ENCODE assay signal across 8 cellular contexts in genomic region chr20:5080384-5080877, GRCh38. TPM values are rescaled to one million over a fixed set of nuclear protein-coding genes. Genes with fewer than 3 reads are reported as not detected.
A peak's percentile ranks its signal among the peaks of the same experiment; 100 is the strongest.
DNase-seq lines count a peak whose midpoint lies in the region; ATAC-seq and TF ChIP-seq lines count a peak whose summit lies in the region.

No MANE protein-coding gene starts in this region.

- no peak overlapping the region for H3K4me3 Mint-ChIP-seq in T-helper 17 cell

- no peaks in the 10 kb centered on the region for H3K27me3 Mint-ChIP-seq in T-helper 17 cell

- TF ChIP-seq CTCF in left ventricle myocardium inferior (IDR thresholded peaks at IDR 0.05; ENCODE audit: borderline replicate concordance) (no peak), thyroid gland (IDR thresholded peaks at IDR 0.05) (no peak)

- H3K4me3 ChIP-seq in left ventricle myocardium inferior (no peak overlapping the region), thyroid gland (replicated peaks in 1 of 3) (no peak overlapping the region)

- no peak for TF ChIP-seq POLR2A in thyroid gland (IDR thresholded peaks at IDR 0.05)

- H3K27me3 ChIP-seq in left ventricle myocardium inferior (ENCODE audit: low read depth) (no peaks in the 10 kb centered on the region), thyroid gland (no peaks in the 10 kb centered on the region)

- H3K4me1 ChIP-seq in left ventricle myocardium inferior (peaks cover 6% of the 10 kb centered on the region), thyroid gland (peaks cover 4 to 9% of the 10 kb centered on the region in 2 donors)

- H3K9me3 ChIP-seq in T-helper 17 cell (ENCODE audit: control insufficient read depth, low read length, poor library complexity, severe bottlenecking), result no peaks in the 10 kb centered on the region
- H3K9me3 ChIP-seq in left ventricle myocardium inferior (replicated peaks), result no peaks in the 10 kb centered on the region
- no peaks in the 10 kb centered on the region for H3K9me3 ChIP-seq in thyroid gland

- no peaks in the 10 kb centered on the region for H3K36me3 Mint-ChIP-seq in T-helper 17 cell (ENCODE audit: low read depth)

- intact Hi-C loops in left ventricle myocardium inferior (cut with micrococcal nuclease) (no loop called here), thyroid gland (cut with DNase I) (no loop called here)

- WGBS in thyroid gland, 2 donors, result 78 to 87% methylated on average over 10 of the region's 10 CpGs

- peaks cover 30% of the 10 kb centered on the region for H3K4me1 Mint-ChIP-seq in T-helper 17 cell

- H3K36me3 ChIP-seq in left ventricle myocardium inferior (peaks cover 1% of the 10 kb centered on the region), thyroid gland (no peaks in the 10 kb centered on the region)

- H3K27ac Mint-ChIP-seq in T-helper 17 cell, result peak overlapping the region; percentile 97

- DNase-seq in Ammon's horn (ENCODE audit: low spot score), result peak; percentile 71
- no peak for DNase-seq in T-helper 17 cell
- peak; percentile 50 for DNase-seq in left ventricle myocardium inferior
- peak; percentile 49 to 65 for DNase-seq in thyroid gland
- no peak for DNase-seq in cerebellar cortex (ENCODE audit: low spot score)
- no peak for DNase-seq in NCI-H524 treated with DMSO at 0.1 percent for 48 hours (lab: John Stamatoyannopoulos, UW)

- ATAC-seq in GM21786 (IDR thresholded peaks at IDR 0.05; ENCODE audit: unreplicated experiment) (peak; percentile 30), T-helper 17 cell (no peak), HG03139 (IDR thresholded peaks at IDR 0.05; ENCODE audit: unreplicated experiment) (no peak)

- H3K27ac ChIP-seq in left ventricle myocardium inferior (replicated peaks) (peak overlapping the region; percentile 32), thyroid gland (peak overlapping the region in 1 of 3 donors; percentile 83)

RNA-seq across cellular contexts. Expression of gene TMEM230, which starts 32.4 kb away (rescaled TPM):
- total RNA-seq in T-helper 17 cell, result 10 to 100 TPM; 49.9 to 50.5 TPM
- 83.0 TPM for total RNA-seq in left ventricle myocardium inferior
- total RNA-seq in thyroid gland, result 100 to 1,000 TPM in 3 of 4 donors, 10 to 100 TPM in 1; 97.0 to 154 (median 142) TPM

RNA-seq across cellular contexts. Expression of gene PCNA, which starts 39.3 kb away (rescaled TPM):
- total RNA-seq in T-helper 17 cell, result 10 to 100 TPM; 29.3 to 35.4 TPM
- 28.0 TPM for total RNA-seq in left ventricle myocardium inferior
- total RNA-seq in thyroid gland, result 10 to 100 TPM; 35.1 to 66.1 (median 55.8) TPM

RNA-seq across cellular contexts. Expression of gene CDS2, which starts 46.4 kb away (rescaled TPM):
- total RNA-seq in T-helper 17 cell, result 10 to 100 TPM; 75.3 to 86.9 TPM
- 79.0 TPM for total RNA-seq in left ventricle myocardium inferior
- total RNA-seq in thyroid gland, result 10 to 100 TPM; 34.0 to 55.4 (median 40.9) TPM

Comparison
In these comparisons a context has a peak if more than half of its experiments do, and no peak if none do; other contexts are left out.
1. DNase-seq: peak in Ammon's horn (single experiment), left ventricle myocardium inferior (single experiment) and thyroid gland (2 of 2); none in T-helper 17 cell (0 of 3), cerebellar cortex (single experiment) and NCI-H524 treated with DMSO at 0.1 percent for 48 hours (single experiment).